ENCODE assay signal across 27 cellular contexts in genomic region chr6:156400487-156400886, GRCh38.
"Had no signal": no experiment of that assay in that cellular context is flagged by ENCODE, and none has a peak within 500 bp of the region (broad histone marks: within the 10 kb centered on the region; RNA-seq: fewer than 3 reads in every experiment).

No MANE protein-coding gene starts in this region.

- H3K4me1 ChIP-seq: left lung, prostate gland, sigmoid colon had no signal

- H3K27me3 Mint-ChIP-seq: naive thymus-derived CD8-positive, alpha-beta T cell had no signal

- H3K27me3 ChIP-seq: esophagus squamous epithelium, right atrium auricular region, thyroid gland had no signal

- H3K4me3 Mint-ChIP-seq: naive thymus-derived CD8-positive, alpha-beta T cell; nephron progenitor cell; stimulated activated effector memory CD8-positive, alpha-beta T cell treated with anti-CD3 and anti-CD28 coated beads, Interleukin-12 subunit alpha, Interleukin-12 subunit beta, amount 100 ng/mL, for 72 hours; type B pancreatic cell had no signal

- DNase-seq: dorsolateral prefrontal cortex; effector CD4-positive, alpha-beta T cell; esophagus squamous epithelium; foreskin melanocyte; glutamatergic neuron; heart right ventricle; hippocampal formation; left cardiac atrium; left lung; mesenchymal stem cell; midbrain; naive thymus-derived CD8-positive, alpha-beta T cell; nephron progenitor cell; nucleus accumbens; sigmoid colon; stimulated activated CD4-positive, alpha-beta T cell treated with anti-CD3 and anti-CD28 coated beads, Interleukin-2, amount 100 ng/mL, for 24 hours; stimulated activated CD4-positive, alpha-beta T cell treated with anti-CD3 and anti-CD28 coated beads, Interleukin-4, amount 100 ng/mL, for 24 hours; stimulated activated naive CD4-positive, alpha-beta T cell treated with Interleukin-2 at 50 U/mL for 16 hours; stomach; thyroid gland had no signal

- H3K36me3 Mint-ChIP-seq: stimulated activated effector memory CD8-positive, alpha-beta T cell treated with anti-CD3 and anti-CD28 coated beads, Interleukin-12 subunit alpha, Interleukin-12 subunit beta, amount 100 ng/mL, for 72 hours; type B pancreatic cell had no signal

- H3K4me3 ChIP-seq: dorsolateral prefrontal cortex, esophagus squamous epithelium, heart right ventricle, left lung, prostate gland, right atrium auricular region, sigmoid colon, stomach, thyroid gland had no signal

- H3K27ac ChIP-seq: dorsolateral prefrontal cortex, esophagus squamous epithelium, heart right ventricle, left lung, prostate gland, right atrium auricular region, sigmoid colon, stomach, thyroid gland had no signal

- H3K36me3 ChIP-seq: esophagus squamous epithelium, heart right ventricle, left lung, prostate gland, right atrium auricular region, sigmoid colon, stomach, thyroid gland had no signal

- H3K9me3 ChIP-seq: esophagus squamous epithelium, heart right ventricle, left lung, prostate gland, right atrium auricular region, sigmoid colon, stomach, thyroid gland had no signal

- FAIRE-seq: colon, endothelial cell of umbilical vein, islet of Langerhans had no signal

- H3K9me3 Mint-ChIP-seq: naive thymus-derived CD8-positive, alpha-beta T cell; nephron progenitor cell; stimulated activated effector memory CD8-positive, alpha-beta T cell treated with anti-CD3 and anti-CD28 coated beads, Interleukin-12 subunit alpha, Interleukin-12 subunit beta, amount 100 ng/mL, for 72 hours; type B pancreatic cell had no signal

- H3K27ac Mint-ChIP-seq: nephron progenitor cell; stimulated activated effector memory CD8-positive, alpha-beta T cell treated with anti-CD3 and anti-CD28 coated beads, Interleukin-12 subunit alpha, Interleukin-12 subunit beta, amount 100 ng/mL, for 72 hours; type B pancreatic cell had no signal

- ATAC-seq: heart right ventricle; left cardiac atrium; left lung; naive thymus-derived CD8-positive, alpha-beta T cell; stimulated activated effector memory CD8-positive, alpha-beta T cell treated with anti-CD3 and anti-CD28 coated beads, Interleukin-12 subunit alpha, Interleukin-12 subunit beta, amount 100 ng/mL, for 72 hours had no signal
